ENCODE assay signal across 14 cellular contexts in the genomic region with DNA sequence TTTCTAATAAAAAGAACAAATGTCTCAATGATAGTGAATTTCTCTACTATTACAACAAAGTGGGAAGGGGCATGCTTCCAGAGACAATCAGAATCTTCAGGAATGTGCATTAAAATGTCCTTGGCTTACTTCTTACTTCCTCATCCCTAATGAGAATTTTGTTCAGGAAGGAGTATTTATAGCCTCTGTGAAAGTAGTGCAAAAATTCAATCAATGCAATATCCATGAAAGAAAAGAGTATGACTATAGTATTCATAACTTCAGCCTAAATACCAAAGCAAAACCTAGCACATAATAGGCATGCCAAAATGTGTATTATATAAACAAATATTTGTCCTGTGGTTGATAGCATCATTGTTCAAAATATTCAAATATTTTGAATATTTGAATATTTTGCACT.
A peak's percentile ranks its signal among the peaks of the same experiment; 100 is the strongest.
DNase-seq lines count a peak whose midpoint lies in the region; ATAC-seq and TF ChIP-seq lines count a peak whose summit lies in the region.
"Had no signal": no experiment of that assay in that cellular context is flagged by ENCODE, and none has a peak within 500 bp of the region (broad histone marks: within the 10 kb centered on the region; RNA-seq: fewer than 3 reads in every experiment).

No MANE protein-coding gene starts in this region.

- no peak overlapping the region for H3K18ac ChIP-seq in IMR-90 (ENCODE audit: low read depth, low read length)

- peak; percentile 27; the same call in 1 of the 2 replicates for ATAC-seq in IMR-90 (ENCODE audit: low read depth)
- ATAC-seq in HG03108 (IDR thresholded peaks at IDR 0.05; ENCODE audit: unreplicated experiment) = no peak
- ATAC-seq: GM12878 had no signal

- H3K9ac ChIP-seq in IMR-90 (ENCODE audit: low read depth, low read length) = no peak overlapping the region

- peak overlapping the region; percentile 14 to 76 (median 55) for H3K27ac Mint-ChIP-seq in nephron
- H3K27ac Mint-ChIP-seq: CD4-positive, alpha-beta memory T cell had no signal

- H2BK120ac ChIP-seq in IMR-90 (ENCODE audit: low read depth, low read length) = no peak overlapping the region

- dilution Hi-C loops in IMR-90 (cut with HindIII; ENCODE audit: low sequenced_read_pairs, unreplicated experiment) = no loop called here

- H3K27me3 ChIP-seq in IMR-90 (ENCODE audit: control insufficient read depth, insufficient read depth, low read length) = no peaks in the 10 kb centered on the region
- H3K27me3 ChIP-seq: BE2C, SJSA1 had no signal

- no peak for TF ChIP-seq RAD21 in IMR-90 (IDR thresholded peaks at IDR 0.05; ENCODE audit: low read length)

- H3K56ac ChIP-seq in IMR-90 (ENCODE audit: extremely low read depth, insufficient read depth, low read length) = no peak overlapping the region

- in situ Hi-C loops in IMR-90 (cut with MboI; ENCODE audit: low sequenced_read_pairs) = loop anchor here (25.0 kb wide), 1 partner anchor 1141 kb away; no protein-coding TSS in a partner anchor

- no peaks in the 10 kb centered on the region for H3K4me1 ChIP-seq in IMR-90 (ENCODE audit: control insufficient read depth, insufficient read depth, low read length)
- H3K4me1 ChIP-seq: BE2C, SJSA1 had no signal

- CTCF ChIA-PET in IMR-90 (lab: Yijun Ruan, JAX) = no interaction called here

- no peak overlapping the region for H2BK20ac ChIP-seq in IMR-90 (ENCODE audit: low read depth, low read length)

- H3K23ac ChIP-seq in IMR-90 (ENCODE audit: low read depth, low read length) = no peak overlapping the region

- no peak overlapping the region for H4K91ac ChIP-seq in IMR-90 (ENCODE audit: insufficient read depth, low read depth, low read length)

- H3K4ac ChIP-seq in IMR-90 (ENCODE audit: low read depth, low read length) = no peak overlapping the region

- no peak overlapping the region for H4K8ac ChIP-seq in IMR-90 (ENCODE audit: low read depth in 2 of 2, low read length in 2 of 2)

- H3K79me1 ChIP-seq in IMR-90 (ENCODE audit: low read depth in 1 of 2, low read length in 2 of 2) = no peaks in the 10 kb centered on the region

- no peaks in the 10 kb centered on the region for H3K36me3 ChIP-seq in IMR-90 (ENCODE audit: control insufficient read depth, insufficient read depth, low read length)
- H3K36me3 ChIP-seq: BE2C, SJSA1 had no signal

- H3K4me3 Mint-ChIP-seq in nephron = no peak overlapping the region
- H3K4me3 Mint-ChIP-seq: CD4-positive, alpha-beta memory T cell had no signal

- no peak overlapping the region for H2BK15ac ChIP-seq in IMR-90 (ENCODE audit: low read depth, low read length)

- TF ChIP-seq CTCF in IMR-90 (conservative IDR thresholded peaks at IDR 0.05; ENCODE audit: low read depth, low read length) (no peak), nephron (IDR thresholded peaks at IDR 0.05; ENCODE audit: unreplicated experiment in 3 of 3) (no peak), foreskin fibroblast (IDR thresholded peaks at IDR 0.05; ENCODE audit: low read depth, low read length) (no peak)

- no TSS peak for BruUV-seq in IMR-90 (replicated peaks; lab: Mats Ljungman, UMichigan)

- no peak overlapping the region for H2AK9ac ChIP-seq in IMR-90 (replicated peaks; ENCODE audit: low read depth, low read length, poor library complexity)

- intact Hi-C loops in IMR-90 (cut with micrococcal nuclease) = no loop called here

- H3K27ac ChIP-seq in IMR-90 (ENCODE audit: insufficient read depth, low read length) = no peak overlapping the region
- H3K27ac ChIP-seq: HL-60, SJSA1 had no signal

- H2BK5ac ChIP-seq in IMR-90 (ENCODE audit: low read depth, low read length, poor library complexity, severe bottlenecking) = no peak overlapping the region

- peak; percentile 83 for DNase-seq in EH (ENCODE audit: low read depth)
- no peak for DNase-seq in IMR-90
- peak; percentile 16 for DNase-seq in epidermal melanocyte (ENCODE audit: insufficient read length, low spot score)
- DNase-seq in foreskin fibroblast = no peak
- DNase-seq in COLO668 (lab: John Stamatoyannopoulos, UW; ENCODE audit: unreplicated experiment) = no peak
- DNase-seq: BE2C; CD4-positive, alpha-beta memory T cell; NCI-H187 treated with DMSO at 0.1 percent for 48 hours; NCI-H2171 treated with DMSO at 0.1 percent for 48 hours had no signal

- no peak overlapping the region for H3K4me2 ChIP-seq in IMR-90 (ENCODE audit: low read depth, low read length)

- peaks cover 9% of the 10 kb centered on the region for H3K4me1 Mint-ChIP-seq in nephron
- H3K4me1 Mint-ChIP-seq: CD4-positive, alpha-beta memory T cell had no signal

- no peak overlapping the region for H4K5ac ChIP-seq in IMR-90 (ENCODE audit: low read depth, low read length)

- no peaks in the 10 kb centered on the region for H3K36me3 Mint-ChIP-seq in nephron (ENCODE audit: low read depth)
- H3K36me3 Mint-ChIP-seq: CD4-positive, alpha-beta memory T cell had no signal

- no peaks in the 10 kb centered on the region for H4K20me1 ChIP-seq in IMR-90 (ENCODE audit: insufficient read depth, low read length)

- no peak overlapping the region for H2AK5ac ChIP-seq in IMR-90 (ENCODE audit: low read depth, low read length)

- H3K9me3 ChIP-seq in IMR-90 (ENCODE audit: control insufficient read depth, insufficient read depth, low read length) = no peaks in the 10 kb centered on the region
- H3K9me3 ChIP-seq: BE2C had no signal

- no peak overlapping the region for H2AFZ ChIP-seq in IMR-90 (replicated peaks; ENCODE audit: low read length, poor library complexity)

- POLR2A ChIA-PET in IMR-90 (lab: Charles Lee; ENCODE audit: unreplicated experiment) = no interaction called here

- H3K4me3 ChIP-seq in IMR-90 (ENCODE audit: insufficient read depth, low read depth, low read length) (no peak overlapping the region), foreskin fibroblast (ENCODE audit: low read depth in 1 of 2, low read length in 2 of 2) (no peak overlapping the region)
- H3K4me3 ChIP-seq: GM12878, SJSA1 had no signal

- H3K9me1 ChIP-seq in IMR-90 (ENCODE audit: insufficient read depth, low read length) = no peaks in the 10 kb centered on the region

- no peak overlapping the region for H3K14ac ChIP-seq in IMR-90 (replicated peaks; ENCODE audit: low read depth, low read length)

- no peaks in the 10 kb centered on the region for H3K27me3 Mint-ChIP-seq in nephron (ENCODE audit: low read depth)
- H3K27me3 Mint-ChIP-seq: CD4-positive, alpha-beta memory T cell had no signal

- H3K9me3 Mint-ChIP-seq in nephron = no peaks in the 10 kb centered on the region

- no peak for TF ChIP-seq POLR2A in IMR-90 (IDR thresholded peaks at IDR 0.05; ENCODE audit: low read depth, low read length)

TF ChIP-seq in IMR-90, 13 proteins besides CTCF, POLR2A, EP300 and RAD21:
- TF ChIP-seq MAZ (IDR thresholded peaks at IDR 0.05; ENCODE audit: borderline replicate concordance, low read depth, low read length) (no peak), NFE2L2 (IDR thresholded peaks at IDR 0.05; ENCODE audit: low read depth, low read length) (no peak), SMC3 (IDR thresholded peaks at IDR 0.05; ENCODE audit: low read depth, low read length) (no peak), CHD1 (IDR thresholded peaks at IDR 0.05; ENCODE audit: low read depth, low read length) (no peak), MAFK (IDR thresholded peaks at IDR 0.05; ENCODE audit: low read depth, low read length) (no peak), RFX5 (IDR thresholded peaks at IDR 0.05; ENCODE audit: low read depth, low read length) (no peak), MXI1 (IDR thresholded peaks at IDR 0.05; ENCODE audit: borderline replicate concordance, low read depth, low read length) (no peak), FOS (IDR thresholded peaks at IDR 0.05; ENCODE audit: low read depth, low read length) (no peak), BHLHE40 (IDR thresholded peaks at IDR 0.05; ENCODE audit: low read depth, low read length) (no peak), RCOR1 (IDR thresholded peaks at IDR 0.05; ENCODE audit: insufficient replicate concordance, low read length) (no peak), CEBPB (IDR thresholded peaks at IDR 0.05; ENCODE audit: low read depth, low read length) (no peak)
- TF ChIP-seq, protein P1, sequence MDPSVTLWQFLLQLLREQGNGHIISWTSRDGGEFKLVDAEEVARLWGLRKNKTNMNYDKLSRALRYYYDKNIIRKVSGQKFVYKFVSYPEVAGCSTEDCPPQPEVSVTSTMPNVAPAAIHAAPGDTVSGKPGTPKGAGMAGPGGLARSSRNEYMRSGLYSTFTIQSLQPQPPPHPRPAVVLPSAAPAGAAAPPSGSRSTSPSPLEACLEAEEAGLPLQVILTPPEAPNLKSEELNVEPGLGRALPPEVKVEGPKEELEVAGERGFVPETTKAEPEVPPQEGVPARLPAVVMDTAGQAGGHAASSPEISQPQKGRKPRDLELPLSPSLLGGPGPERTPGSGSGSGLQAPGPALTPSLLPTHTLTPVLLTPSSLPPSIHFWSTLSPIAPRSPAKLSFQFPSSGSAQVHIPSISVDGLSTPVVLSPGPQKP (IDR thresholded peaks at IDR 0.05; ENCODE audit: borderline replicate concordance, low read depth, low read length) = no peak
- TF ChIP-seq, protein P2, sequence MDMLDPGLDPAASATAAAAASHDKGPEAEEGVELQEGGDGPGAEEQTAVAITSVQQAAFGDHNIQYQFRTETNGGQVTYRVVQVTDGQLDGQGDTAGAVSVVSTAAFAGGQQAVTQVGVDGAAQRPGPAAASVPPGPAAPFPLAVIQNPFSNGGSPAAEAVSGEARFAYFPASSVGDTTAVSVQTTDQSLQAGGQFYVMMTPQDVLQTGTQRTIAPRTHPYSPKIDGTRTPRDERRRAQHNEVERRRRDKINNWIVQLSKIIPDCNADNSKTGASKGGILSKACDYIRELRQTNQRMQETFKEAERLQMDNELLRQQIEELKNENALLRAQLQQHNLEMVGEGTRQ (IDR thresholded peaks at IDR 0.05; ENCODE audit: low read depth, low read length) = no peak

Comparison
In these comparisons a context has a peak if more than half of its experiments do, and no peak if none do; other contexts are left out.
1. DNase-seq: peak in EH (single experiment) and epidermal melanocyte (single experiment); none in IMR-90 (single experiment), foreskin fibroblast (0 of 2) and COLO668 (single experiment).